Comparison of ENCODE assay signal across 18 cellular contexts in genomic region chr9:131923766-131924165, GRCh38.
DNase-seq lines count a peak whose midpoint lies in the region; ATAC-seq, FAIRE-seq and TF ChIP-seq lines count a peak whose summit lies in the region.
"Had no signal": no experiment of that assay in that cellular context is flagged by ENCODE, and none has a peak within 500 bp of the region (broad histone marks: within the 10 kb centered on the region; RNA-seq: fewer than 3 reads in every experiment).

No MANE protein-coding gene starts in this region.

- no peak overlapping the region for H4K8ac ChIP-seq in IMR-90 (ENCODE audit: low read depth in 2 of 2, low read length in 2 of 2)

- peak; percentile 17 for DNase-seq in IMR-90
- DNase-seq in RKO (ENCODE audit: low spot score), result peak; percentile 21
- peak; percentile 13 for DNase-seq in endothelial cell of umbilical vein (ENCODE audit: low read depth, low spot score)
- DNase-seq in progenitor cell of endocrine pancreas (ENCODE audit: low spot score, unreplicated experiment), result no peak
- DNase-seq in NCI-H446 (lab: John Stamatoyannopoulos, UW), result no peak
- no peak for DNase-seq in OCI-M2 (lab: John Stamatoyannopoulos, UW; ENCODE audit: unreplicated experiment)
- no peak for DNase-seq in KG1 (lab: John Stamatoyannopoulos, UW)
- DNase-seq: BE2C; CD8-positive, alpha-beta T cell; DMS79; HFFc6 had no signal

- BruUV-seq in IMR-90 (replicated peaks; lab: Mats Ljungman, UMichigan) (no TSS peak), endothelial cell of umbilical vein (replicated peaks; lab: Mats Ljungman, UMichigan) (no TSS peak)

- dilution Hi-C loops in IMR-90 (cut with HindIII; ENCODE audit: low sequenced_read_pairs, unreplicated experiment), result no loop called here
- dilution Hi-C loops in endothelial cell of umbilical vein (cut with MboI; ENCODE audit: extremely low pct_ligation_motif_present, low sequenced_read_pairs), result no loop called here

- no peaks in the 10 kb centered on the region for H3K9me3 Mint-ChIP-seq in progenitor cell of endocrine pancreas (ENCODE audit: low read depth)
- H3K9me3 Mint-ChIP-seq: CD8-positive, alpha-beta T cell; HFFc6 had no signal

- no peak overlapping the region for H2BK15ac ChIP-seq in IMR-90 (ENCODE audit: low read depth, low read length)

- H3K9me3 ChIP-seq in IMR-90 (ENCODE audit: control insufficient read depth, insufficient read depth, low read length), result no peaks in the 10 kb centered on the region
- no peaks in the 10 kb centered on the region for H3K9me3 ChIP-seq in endothelial cell of umbilical vein (replicated peaks; ENCODE audit: control insufficient read depth, insufficient read depth, low read length)
- H3K9me3 ChIP-seq: A549, BE2C, HAP-1 had no signal

- FAIRE-seq in endothelial cell of umbilical vein (lab: Jason Lieb, UNC), result no peak
- FAIRE-seq: A549, G401.6, GM12891, H1, K562 had no signal

- no peak overlapping the region for H4K5ac ChIP-seq in IMR-90 (ENCODE audit: low read depth, low read length)

- no peak overlapping the region for H3K23ac ChIP-seq in IMR-90 (ENCODE audit: low read depth, low read length)

- H3K4me2 ChIP-seq in IMR-90 (ENCODE audit: low read depth, low read length) (no peak overlapping the region), endothelial cell of umbilical vein (ENCODE audit: insufficient read depth, low read length) (no peak overlapping the region)
- H3K4me2 ChIP-seq: A549 had no signal

- H2AK5ac ChIP-seq in IMR-90 (ENCODE audit: low read depth, low read length), result no peak overlapping the region

- TF ChIP-seq POLR2A in IMR-90 (IDR thresholded peaks at IDR 0.05; ENCODE audit: low read depth, low read length) (no peak), endothelial cell of umbilical vein (IDR thresholded peaks at IDR 0.05; ENCODE audit: low read depth, low read length) (no peak)

- H2BK120ac ChIP-seq in IMR-90 (ENCODE audit: low read depth, low read length), result no peak overlapping the region

- H3K36me3 ChIP-seq in IMR-90 (ENCODE audit: control insufficient read depth, insufficient read depth, low read length), result no peaks in the 10 kb centered on the region
- H3K36me3 ChIP-seq in endothelial cell of umbilical vein (ENCODE audit: control insufficient read depth in 2 of 2, extremely low read depth in 1 of 2, insufficient read depth in 2 of 2, low read length in 2 of 2), result peaks cover 0 to 2% of the 10 kb centered on the region in 2 experiments
- H3K36me3 ChIP-seq: BE2C, HAP-1 had no signal

- no peak overlapping the region for H3K14ac ChIP-seq in IMR-90 (replicated peaks; ENCODE audit: low read depth, low read length)

- H3K79me2 ChIP-seq in endothelial cell of umbilical vein (ENCODE audit: control insufficient read depth, insufficient read depth, low read length), result no peaks in the 10 kb centered on the region

- no peak for ATAC-seq in IMR-90 (ENCODE audit: low read depth)
- ATAC-seq: A549; CD8-positive, alpha-beta T cell; K562 had no signal

- no peak overlapping the region for H3K4ac ChIP-seq in IMR-90 (ENCODE audit: low read depth, low read length)

- H3K56ac ChIP-seq in IMR-90 (ENCODE audit: extremely low read depth, insufficient read depth, low read length), result no peak overlapping the region

- H3K27ac Mint-ChIP-seq in progenitor cell of endocrine pancreas, result peak overlapping the region; percentile 12
- H3K27ac Mint-ChIP-seq: CD8-positive, alpha-beta T cell; HFFc6 had no signal

- no peak overlapping the region for H2BK20ac ChIP-seq in IMR-90 (ENCODE audit: low read depth, low read length)

- H3K4me1 Mint-ChIP-seq in progenitor cell of endocrine pancreas (ENCODE audit: low read depth), result no peaks in the 10 kb centered on the region

- no CpG with 5 or more reads among the region's 4 CpGs for WGBS in IMR-90 (ENCODE audit: extremely low coverage in 2 of 2, insufficient read length in 1 of 2), 2 experiments

- H3K9me1 ChIP-seq in IMR-90 (ENCODE audit: insufficient read depth, low read length) (peaks cover 11% of the 10 kb centered on the region), endothelial cell of umbilical vein (replicated peaks; ENCODE audit: control insufficient read depth, extremely low read depth, insufficient read depth, low read length) (no peaks in the 10 kb centered on the region)

- H3K18ac ChIP-seq in IMR-90 (ENCODE audit: low read depth, low read length), result no peak overlapping the region

- H3K9ac ChIP-seq in IMR-90 (ENCODE audit: low read depth, low read length) (no peak overlapping the region), endothelial cell of umbilical vein (replicated peaks; ENCODE audit: extremely low read depth, insufficient read depth, low read length) (no peak overlapping the region)

- H3K27me3 ChIP-seq in IMR-90 (ENCODE audit: control insufficient read depth, insufficient read depth, low read length) (no peaks in the 10 kb centered on the region), endothelial cell of umbilical vein (ENCODE audit: control insufficient read depth in 2 of 2, insufficient read depth in 2 of 2, low read length in 2 of 2) (no peaks in the 10 kb centered on the region)
- H3K27me3 ChIP-seq: BE2C had no signal

- in situ Hi-C loops in IMR-90 (cut with MboI; ENCODE audit: low sequenced_read_pairs), result no loop called here

- H2AK9ac ChIP-seq in IMR-90 (replicated peaks; ENCODE audit: low read depth, low read length, poor library complexity), result no peak overlapping the region

- H3K27me3 Mint-ChIP-seq in progenitor cell of endocrine pancreas, result no peaks in the 10 kb centered on the region

- intact Hi-C loops in IMR-90 (cut with micrococcal nuclease), result no loop called here
- intact Hi-C loops in endothelial cell of umbilical vein (cut with micrococcal nuclease), result no loop called here

- peaks cover 3% of the 10 kb centered on the region for H3K36me3 Mint-ChIP-seq in progenitor cell of endocrine pancreas (ENCODE audit: insufficient read depth)

- CTCF ChIA-PET in IMR-90 (lab: Yijun Ruan, JAX), result no interaction called here
- CTCF ChIA-PET in endothelial cell of umbilical vein (lab: Charles Lee), result no interaction called here

- H3K4me3 ChIP-seq in IMR-90 (ENCODE audit: insufficient read depth, low read depth, low read length) (no peak overlapping the region), endothelial cell of umbilical vein (replicated peaks in 1 of 3; ENCODE audit: insufficient read depth in 1 of 3, low read depth in 1 of 3, low read length in 3 of 3) (no peak overlapping the region)
- H3K4me3 ChIP-seq: A549, HAP-1, K562 had no signal

- TF ChIP-seq CTCF in IMR-90 (conservative IDR thresholded peaks at IDR 0.05; ENCODE audit: low read depth, low read length) (no peak), endothelial cell of umbilical vein (IDR thresholded peaks at IDR 0.05; ENCODE audit: extremely low read depth in 1 of 2, insufficient read depth in 1 of 2, low read depth in 1 of 2, low read length in 2 of 2) (no peak), progenitor cell of endocrine pancreas (IDR thresholded peaks at IDR 0.05; ENCODE audit: unreplicated experiment) (no peak)

- POLR2A ChIA-PET in IMR-90 (lab: Charles Lee; ENCODE audit: unreplicated experiment), result no interaction called here
- POLR2A ChIA-PET in endothelial cell of umbilical vein (lab: Charles Lee), result no interaction called here

- H2BK5ac ChIP-seq in IMR-90 (ENCODE audit: low read depth, low read length, poor library complexity, severe bottlenecking), result no peak overlapping the region

- H3K4me3 Mint-ChIP-seq in progenitor cell of endocrine pancreas (ENCODE audit: low read depth), result no peak overlapping the region
- H3K4me3 Mint-ChIP-seq: CD8-positive, alpha-beta T cell; HFFc6 had no signal

- H4K91ac ChIP-seq in IMR-90 (ENCODE audit: insufficient read depth, low read depth, low read length), result no peak overlapping the region

- peaks cover 15% of the 10 kb centered on the region for H4K20me1 ChIP-seq in IMR-90 (ENCODE audit: insufficient read depth, low read length)
- H4K20me1 ChIP-seq in endothelial cell of umbilical vein (replicated peaks; ENCODE audit: control insufficient read depth, extremely low read depth, insufficient read depth, low read length), result no peaks in the 10 kb centered on the region

- peaks cover 5 to 33% of the 10 kb centered on the region in 2 experiments; a peak in 3 of 4 replicates for H3K79me1 ChIP-seq in IMR-90 (ENCODE audit: low read depth in 1 of 2, low read length in 2 of 2)

- H3K4me1 ChIP-seq in IMR-90 (ENCODE audit: control insufficient read depth, insufficient read depth, low read length) (no peaks in the 10 kb centered on the region), endothelial cell of umbilical vein (ENCODE audit: control insufficient read depth, extremely low read depth, insufficient read depth, low read length) (no peaks in the 10 kb centered on the region)
- H3K4me1 ChIP-seq: A549, HAP-1 had no signal

- H3K27ac ChIP-seq in IMR-90 (ENCODE audit: insufficient read depth, low read length) (no peak overlapping the region), endothelial cell of umbilical vein (ENCODE audit: insufficient read depth, low read depth, low read length) (no peak overlapping the region)
- H3K27ac ChIP-seq: A549, C4-2B had no signal

- TF ChIP-seq RAD21 in IMR-90 (IDR thresholded peaks at IDR 0.05; ENCODE audit: low read length), result no peak

- H2AFZ ChIP-seq in IMR-90 (replicated peaks; ENCODE audit: low read length, poor library complexity) (no peak overlapping the region), endothelial cell of umbilical vein (ENCODE audit: low read depth, low read length) (no peak overlapping the region)

TF ChIP-seq in IMR-90, 13 proteins besides CTCF, POLR2A, EP300 and RAD21 (continues in another document):
- no peak for TF ChIP-seq CHD1 (IDR thresholded peaks at IDR 0.05; ENCODE audit: low read depth, low read length)
- no peak for TF ChIP-seq BHLHE40 (IDR thresholded peaks at IDR 0.05; ENCODE audit: low read depth, low read length)
- no peak for TF ChIP-seq RCOR1 (IDR thresholded peaks at IDR 0.05; ENCODE audit: insufficient replicate concordance, low read length)
- TF ChIP-seq MAZ (IDR thresholded peaks at IDR 0.05; ENCODE audit: borderline replicate concordance, low read depth, low read length), result no peak
- TF ChIP-seq MAFK (IDR thresholded peaks at IDR 0.05; ENCODE audit: low read depth, low read length), result no peak

TF ChIP-seq in endothelial cell of umbilical vein, 7 proteins besides CTCF, POLR2A, EP300 and RAD21:
- TF ChIP-seq JUN (IDR thresholded peaks at IDR 0.05; ENCODE audit: borderline replicate concordance, insufficient read depth, insufficient read length, low read depth) (no peak), FOS (IDR thresholded peaks at IDR 0.05; ENCODE audit: borderline replicate concordance, insufficient read depth, low read length) (no peak), GATA2 (IDR thresholded peaks at IDR 0.05; ENCODE audit: insufficient read depth, insufficient read length, low read depth, low read length) (no peak), MYC (IDR thresholded peaks at IDR 0.05; ENCODE audit: low read depth, low read length) (no peak)

Comparison
In these comparisons a context has a peak if more than half of its experiments do, and no peak if none do; other contexts are left out.
1. DNase-seq: peak in IMR-90 (single experiment), RKO (single experiment) and endothelial cell of umbilical vein (single experiment); none in progenitor cell of endocrine pancreas (single experiment), NCI-H446 (0 of 2), OCI-M2 (single experiment) and KG1 (single experiment).